13 cellular contexts compared by ENCODE assay signal in genomic region chr12:27971606-27972005, GRCh38. TPM values are rescaled to one million over a fixed set of nuclear protein-coding genes. Genes with fewer than 3 reads are reported as not detected.
DNase-seq lines count a peak whose midpoint lies in the region; ATAC-seq, FAIRE-seq and TF ChIP-seq lines count a peak whose summit lies in the region.
"Had no signal": no experiment of that assay in that cellular context is flagged by ENCODE, and none has a peak within 500 bp of the region (broad histone marks: within the 10 kb centered on the region; RNA-seq: fewer than 3 reads in every experiment).

No MANE protein-coding gene starts in this region.

- CTCF ChIA-PET in activated CD4-positive, alpha-beta T cell treated with anti-CD3 and anti-CD28 coated beads, Interleukin-2, amount 10 ng/mL, durations not matched to agents 7 days and 5 days (lab: Charles Lee): no interaction called here
- CTCF ChIA-PET in HepG2 (lab: Yijun Ruan, JAX; ENCODE audit: low intra/inter-chr PET ratio, low total read pairs): no interaction called here

- no peaks in the 10 kb centered on the region for H3K36me3 Mint-ChIP-seq in activated CD4-positive, alpha-beta T cell treated with anti-CD3 and anti-CD28 coated beads, Interleukin-2, amount 10 ng/mL, durations not matched to agents 7 days and 5 days (ENCODE audit: low read depth)
- no peaks in the 10 kb centered on the region for H3K36me3 Mint-ChIP-seq in activated naive CD8-positive, alpha-beta T cell treated with anti-CD3 and anti-CD28 coated beads, Interleukin-2, amount 50 U/mL, for 24 hours (ENCODE audit: low read depth)
- no peaks in the 10 kb centered on the region for H3K36me3 Mint-ChIP-seq in stimulated activated effector memory CD8-positive, alpha-beta T cell treated with anti-CD3 and anti-CD28 coated beads, Interleukin-12 subunit alpha, Interleukin-12 subunit beta, amount 100 ng/mL, for 72 hours

- H3K4me3 Mint-ChIP-seq in activated CD4-positive, alpha-beta T cell treated with anti-CD3 and anti-CD28 coated beads, Interleukin-2, amount 10 ng/mL, durations not matched to agents 7 days and 5 days: peak overlapping the region; percentile 27
- peak overlapping the region; percentile 15 for H3K4me3 Mint-ChIP-seq in activated naive CD8-positive, alpha-beta T cell treated with anti-CD3 and anti-CD28 coated beads, Interleukin-2, amount 50 U/mL, for 24 hours
- H3K4me3 Mint-ChIP-seq in stimulated activated effector memory CD8-positive, alpha-beta T cell treated with anti-CD3 and anti-CD28 coated beads, Interleukin-12 subunit alpha, Interleukin-12 subunit beta, amount 100 ng/mL, for 72 hours: peak overlapping the region; percentile 79

- in situ Hi-C loops in HepG2 (cut with HindIII; ENCODE audit: extremely low pct_ligation_motif_present, low pct_unique_long_range_greater_than_20kb): no loop called here

- no peak for ATAC-seq in activated naive CD8-positive, alpha-beta T cell treated with anti-CD3 and anti-CD28 coated beads, Interleukin-2, amount 50 U/mL, for 24 hours
- ATAC-seq in HepG2: no peak
- no peak for ATAC-seq in stimulated activated effector memory CD8-positive, alpha-beta T cell treated with anti-CD3 and anti-CD28 coated beads, Interleukin-12 subunit alpha, Interleukin-12 subunit beta, amount 100 ng/mL, for 72 hours
- ATAC-seq in HG03460 (IDR thresholded peaks at IDR 0.05; ENCODE audit: unreplicated experiment): no peak

- no peaks in the 10 kb centered on the region for H3K9me3 ChIP-seq in HepG2 (ENCODE audit: low read length)

- DNase-seq in activated CD4-positive, alpha-beta T cell treated with anti-CD3 and anti-CD28 coated beads, Interleukin-2, amount 10 ng/mL, durations not matched to agents 7 days and 5 days: no peak
- no peak for DNase-seq in activated CD4-positive, alpha-beta T cell treated with anti-CD3 and anti-CD28 coated beads for 1 hour
- no peak for DNase-seq in activated naive CD8-positive, alpha-beta T cell treated with anti-CD3 and anti-CD28 coated beads, Interleukin-2, amount 50 U/mL, for 24 hours
- DNase-seq in HepG2 (ENCODE audit: low spot score) (peak; percentile 23), NCI-H2107 (lab: John Stamatoyannopoulos, UW) (no peak), NCI-H446 treated with DMSO at 0.1 percent for 48 hours (lab: John Stamatoyannopoulos, UW) (no peak)
- no peak for DNase-seq in stimulated activated effector memory CD8-positive, alpha-beta T cell treated with anti-CD3 and anti-CD28 coated beads, Interleukin-12 subunit alpha, Interleukin-12 subunit beta, amount 100 ng/mL, for 72 hours (ENCODE audit: low spot score in 2 of 2)
- DNase-seq: activated CD4-positive, alpha-beta memory T cell treated with anti-CD3 and anti-CD28 coated beads, Interleukin-2, amount 10 ng/mL, durations not matched to agents 7 days and 5 days; Calu3; effector memory CD4-positive, alpha-beta T cell; midbrain; stimulated activated CD8-positive, alpha-beta memory T cell treated with anti-CD3 and anti-CD28 coated beads, Interleukin-4, amount 100 ng/mL, for 48 hours had no signal

- H2AFZ ChIP-seq in HepG2 (ENCODE audit: low read length): no peak overlapping the region

- H3K27ac Mint-ChIP-seq in activated CD4-positive, alpha-beta T cell treated with anti-CD3 and anti-CD28 coated beads, Interleukin-2, amount 10 ng/mL, durations not matched to agents 7 days and 5 days: no peak overlapping the region
- no peak overlapping the region for H3K27ac Mint-ChIP-seq in activated naive CD8-positive, alpha-beta T cell treated with anti-CD3 and anti-CD28 coated beads, Interleukin-2, amount 50 U/mL, for 24 hours
- no peak overlapping the region for H3K27ac Mint-ChIP-seq in stimulated activated effector memory CD8-positive, alpha-beta T cell treated with anti-CD3 and anti-CD28 coated beads, Interleukin-12 subunit alpha, Interleukin-12 subunit beta, amount 100 ng/mL, for 72 hours
- H3K27ac Mint-ChIP-seq: activated CD4-positive, alpha-beta memory T cell treated with anti-CD3 and anti-CD28 coated beads, Interleukin-2, amount 10 ng/mL, durations not matched to agents 7 days and 5 days had no signal

- no peak for TF ChIP-seq POLR2A in HepG2 (IDR thresholded peaks at IDR 0.05; ENCODE audit: insufficient read depth in 1 of 2, low read depth in 2 of 2, low read length in 2 of 2)

- H3K4me3 ChIP-seq in HepG2 (replicated peaks in 1 of 3; ENCODE audit: insufficient read depth in 1 of 3, low read depth in 2 of 3, low read length in 3 of 3): peak overlapping the region in 1 of 3 experiments; percentile 33; a peak in 1 of 6 replicates

- 3% methylated on average over 5 of the region's 7 CpGs for WGBS in HepG2 (ENCODE audit: low lambda C conversion rate)

- no peak for TF ChIP-seq EP300 in HepG2 (IDR thresholded peaks at IDR 0.05; ENCODE audit: low read depth in 2 of 2, low read length in 2 of 2)
- no peak for TF ChIP-seq EP300 in HepG2 (CRISPR knock-in tag; IDR thresholded peaks at IDR 0.05; ENCODE audit: borderline replicate concordance)

- no peaks in the 10 kb centered on the region for H3K36me3 ChIP-seq in HepG2 (replicated peaks in 1 of 2; ENCODE audit: control insufficient read depth in 1 of 2, insufficient read depth in 2 of 2, low read length in 2 of 2)

- peak overlapping the region; percentile 87 for H3K4me2 ChIP-seq in HepG2 (ENCODE audit: low read depth, low read length)

- no peak overlapping the region for H3K27ac ChIP-seq in HepG2 (ENCODE audit: extremely low read length, insufficient read depth, low read length)

- H3K9me3 Mint-ChIP-seq in activated CD4-positive, alpha-beta T cell treated with anti-CD3 and anti-CD28 coated beads, Interleukin-2, amount 10 ng/mL, durations not matched to agents 7 days and 5 days: no peaks in the 10 kb centered on the region
- no peaks in the 10 kb centered on the region for H3K9me3 Mint-ChIP-seq in activated naive CD8-positive, alpha-beta T cell treated with anti-CD3 and anti-CD28 coated beads, Interleukin-2, amount 50 U/mL, for 24 hours
- no peaks in the 10 kb centered on the region for H3K9me3 Mint-ChIP-seq in stimulated activated effector memory CD8-positive, alpha-beta T cell treated with anti-CD3 and anti-CD28 coated beads, Interleukin-12 subunit alpha, Interleukin-12 subunit beta, amount 100 ng/mL, for 72 hours
- H3K9me3 Mint-ChIP-seq: activated CD4-positive, alpha-beta memory T cell treated with anti-CD3 and anti-CD28 coated beads, Interleukin-2, amount 10 ng/mL, durations not matched to agents 7 days and 5 days had no signal

- no TSS peak for BruUV-seq in HepG2 (replicated peaks; lab: Mats Ljungman, UMichigan)

- H3K27me3 Mint-ChIP-seq in activated CD4-positive, alpha-beta T cell treated with anti-CD3 and anti-CD28 coated beads, Interleukin-2, amount 10 ng/mL, durations not matched to agents 7 days and 5 days: peaks cover 89% of the 10 kb centered on the region
- peaks cover 91% of the 10 kb centered on the region for H3K27me3 Mint-ChIP-seq in activated naive CD8-positive, alpha-beta T cell treated with anti-CD3 and anti-CD28 coated beads, Interleukin-2, amount 50 U/mL, for 24 hours

- peaks cover 0 to 67% of the 10 kb centered on the region in 2 experiments; a peak in 4 of 5 replicates for H3K27me3 ChIP-seq in HepG2 (ENCODE audit: control insufficient read depth in 1 of 2, insufficient read depth in 2 of 2, low read length in 2 of 2)

- TF ChIP-seq CTCF in HepG2 (CRISPR knock-in tag; IDR thresholded peaks at IDR 0.05): no peak

- FAIRE-seq in HepG2 (lab: Jason Lieb, UNC): no peak

- no peak overlapping the region for H3K9ac ChIP-seq in HepG2 (ENCODE audit: insufficient read depth, low read depth, low read length)

- TF ChIP-seq RAD21 in HepG2 (CRISPR knock-in tag; IDR thresholded peaks at IDR 0.05): no peak

- intact Hi-C loops in HepG2 (cut with micrococcal nuclease; ENCODE audit: unreplicated experiment): loop anchor here (10.0 kb wide), 1 partner anchor 903 kb away; no protein-coding TSS in a partner anchor

- H3K4me1 Mint-ChIP-seq in activated CD4-positive, alpha-beta T cell treated with anti-CD3 and anti-CD28 coated beads, Interleukin-2, amount 10 ng/mL, durations not matched to agents 7 days and 5 days: peaks cover 26% of the 10 kb centered on the region
- peaks cover 26% of the 10 kb centered on the region for H3K4me1 Mint-ChIP-seq in activated naive CD8-positive, alpha-beta T cell treated with anti-CD3 and anti-CD28 coated beads, Interleukin-2, amount 50 U/mL, for 24 hours
- peaks cover 23% of the 10 kb centered on the region for H3K4me1 Mint-ChIP-seq in stimulated activated effector memory CD8-positive, alpha-beta T cell treated with anti-CD3 and anti-CD28 coated beads, Interleukin-12 subunit alpha, Interleukin-12 subunit beta, amount 100 ng/mL, for 72 hours

- H4K20me1 ChIP-seq in HepG2 (ENCODE audit: insufficient read depth, low read length): no peaks in the 10 kb centered on the region

- POLR2A ChIA-PET in activated CD4-positive, alpha-beta T cell treated with anti-CD3 and anti-CD28 coated beads, Interleukin-2, amount 10 ng/mL, durations not matched to agents 7 days and 5 days (lab: Charles Lee): no interaction called here
- POLR2A ChIA-PET in HepG2 (lab: Yijun Ruan, JAX): no interaction called here

- H3K4me1 ChIP-seq in HepG2 (ENCODE audit: insufficient read depth, low read length): peaks cover 28% of the 10 kb centered on the region

- H3K79me2 ChIP-seq in HepG2 (ENCODE audit: insufficient read depth, low read length): no peaks in the 10 kb centered on the region

RNA-seq across cellular contexts. Expression of gene PTHLH, which starts 0.9 kb away (rescaled TPM):
- total RNA-seq in activated CD4-positive, alpha-beta T cell treated with anti-CD3 and anti-CD28 coated beads, Interleukin-2, amount 10 ng/mL, durations not matched to agents 7 days and 5 days: not detected
- not detected in 2 replicates for total RNA-seq in HepG2 (2016; rRNA removed; fragmentation: Illumina TruSeq; extraction: Trizol)
- total RNA-seq in HepG2 (2016; cell fraction: cytosol; rRNA removed; fragmentation: Illumina TruSeq; extraction: Trizol; ENCODE audit: low read depth): not detected in 2 replicates
- not detected in 2 replicates for total RNA-seq in HepG2 (2016; cell fraction: insoluble cytoplasmic fraction; rRNA removed; fragmentation: Illumina TruSeq; extraction: Trizol)
- total RNA-seq in HepG2 (2016; cell fraction: membrane; rRNA removed; fragmentation: Illumina TruSeq; extraction: Trizol): not detected in 2 replicates
- not detected in 2 replicates for total RNA-seq in HepG2 (2016; cell fraction: nucleus; rRNA removed; fragmentation: Illumina TruSeq; extraction: Trizol)
- 0.22 and 0.31 TPM in 2 replicates for polyA plus RNA-seq in HepG2 (2011; rRNA removed)
- 0.21 and 0.32 TPM in 2 replicates for polyA plus RNA-seq in HepG2 (2011; cell fraction: cytosol; rRNA removed)
- 0.16 and 0.19 TPM in 2 replicates for polyA plus RNA-seq in HepG2 (2011; cell fraction: nucleus; rRNA removed)
- polyA plus RNA-seq in HepG2 (2012): 0.40 and 0.56 TPM in 2 replicates
- not detected in 2 replicates for polyA plus RNA-seq in HepG2 (2016; cell fraction: cytosol; fragmentation: Illumina TruSeq; extraction: Trizol; ENCODE audit: low read depth)
- not detected in 2 replicates for polyA plus RNA-seq in HepG2 (2016; cell fraction: insoluble cytoplasmic fraction; fragmentation: Illumina TruSeq; extraction: Trizol; ENCODE audit: low read depth)
- not detected in 2 replicates for polyA plus RNA-seq in HepG2 (2016; cell fraction: membrane; fragmentation: Illumina TruSeq; extraction: Trizol; ENCODE audit: low read depth)
- not detected in 2 replicates for polyA plus RNA-seq in HepG2 (2016; cell fraction: nucleus; fragmentation: Illumina TruSeq; extraction: Trizol; ENCODE audit: insufficient read depth, low read depth)
- not detected in 2 replicates for polyA minus RNA-seq in HepG2 (2011; rRNA and poly(A)+ RNA removed; ENCODE audit: low replicate concordance)
- not detected in 2 replicates for polyA minus RNA-seq in HepG2 (2011; cell fraction: cytosol; rRNA and poly(A)+ RNA removed)
- 0.50 TPM in 1 of 2 replicates, not detected in the other for polyA minus RNA-seq in HepG2 (2011; cell fraction: nucleus; rRNA and poly(A)+ RNA removed)
- total RNA-seq: activated CD4-positive, alpha-beta memory T cell treated with anti-CD3 and anti-CD28 coated beads, Interleukin-2, amount 10 ng/mL, durations not matched to agents 7 days and 5 days had no signal

Comparison
In these comparisons a context has a peak if more than half of its experiments do, and no peak if none do; other contexts are left out.
1. H3K4me3 Mint-ChIP-seq: peak in every context shown above with its lines; median percentile 79 in stimulated activated effector memory CD8-positive, alpha-beta T cell treated with anti-CD3 and anti-CD28 coated beads, Interleukin-12 subunit alpha, Interleukin-12 subunit beta, amount 100 ng/mL, for 72 hours; 27 in activated CD4-positive, alpha-beta T cell treated with anti-CD3 and anti-CD28 coated beads, Interleukin-2, amount 10 ng/mL, durations not matched to agents 7 days and 5 days; 15 in activated naive CD8-positive, alpha-beta T cell treated with anti-CD3 and anti-CD28 coated beads, Interleukin-2, amount 50 U/mL, for 24 hours.